ENCODE assay signal across 1 cellular context in the genomic region with DNA sequence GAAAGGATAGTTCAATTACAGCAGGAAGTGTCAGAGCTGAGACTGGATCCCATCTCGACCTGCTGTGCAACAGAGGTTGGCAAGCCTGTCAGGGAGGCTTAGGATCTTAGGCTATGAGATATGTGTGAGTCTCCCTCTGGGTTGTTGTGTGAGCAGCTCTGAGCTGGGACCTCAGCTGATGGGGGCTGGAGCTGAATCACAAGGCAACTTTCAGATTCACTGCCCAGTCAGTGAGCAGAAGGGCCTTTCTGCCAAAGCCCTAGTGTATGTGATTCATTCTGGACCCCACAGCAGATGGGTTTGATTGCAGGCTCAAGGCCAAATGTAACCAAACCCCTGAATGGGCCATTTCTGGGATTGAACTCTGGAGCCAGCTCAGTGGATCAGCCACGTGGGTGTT.
TF ChIP-seq lines count a peak whose summit lies in the region.

No MANE protein-coding gene starts in this region.

TF ChIP-seq in IMR-90, 13 proteins besides CTCF, POLR2A, EP300 and RAD21:
- TF ChIP-seq MAFK (IDR thresholded peaks at IDR 0.05; ENCODE audit: low read depth, low read length) = no peak
- TF ChIP-seq MAZ (IDR thresholded peaks at IDR 0.05; ENCODE audit: borderline replicate concordance, low read depth, low read length) = no peak
- TF ChIP-seq RFX5 (IDR thresholded peaks at IDR 0.05; ENCODE audit: low read depth, low read length) = no peak
- TF ChIP-seq BHLHE40 (IDR thresholded peaks at IDR 0.05; ENCODE audit: low read depth, low read length) = no peak
- no peak for TF ChIP-seq ELK1 (IDR thresholded peaks at IDR 0.05; ENCODE audit: borderline replicate concordance, low read depth, low read length)
- no peak for TF ChIP-seq FOS (IDR thresholded peaks at IDR 0.05; ENCODE audit: low read depth, low read length)
- TF ChIP-seq MXI1 (IDR thresholded peaks at IDR 0.05; ENCODE audit: borderline replicate concordance, low read depth, low read length) = no peak
- TF ChIP-seq USF2 (IDR thresholded peaks at IDR 0.05; ENCODE audit: low read depth, low read length) = no peak
- TF ChIP-seq RCOR1 (IDR thresholded peaks at IDR 0.05; ENCODE audit: insufficient replicate concordance, low read length) = no peak
- TF ChIP-seq SMC3 (IDR thresholded peaks at IDR 0.05; ENCODE audit: low read depth, low read length) = no peak
- TF ChIP-seq CEBPB (IDR thresholded peaks at IDR 0.05; ENCODE audit: low read depth, low read length) = no peak
- no peak for TF ChIP-seq CHD1 (IDR thresholded peaks at IDR 0.05; ENCODE audit: low read depth, low read length)
- TF ChIP-seq NFE2L2 (IDR thresholded peaks at IDR 0.05; ENCODE audit: low read depth, low read length) = no peak
